In genomic region chr2:22903616-22904015, GRCh38 we compare ENCODE assay signal across 4 cellular contexts.
"Had no signal": no experiment of that assay in that cellular context is flagged by ENCODE, and none has a peak within 500 bp of the region (broad histone marks: within the 10 kb centered on the region; RNA-seq: fewer than 3 reads in every experiment).

No MANE protein-coding gene starts in this region.

- H3K4me3 ChIP-seq: GM23338, HAP-1 had no signal

- DNase-seq: HFFc6 had no signal

- H3K27ac ChIP-seq: HL-60 had no signal

- H3K4me2 ChIP-seq: GM23338 had no signal

- H2AFZ ChIP-seq: GM23338 had no signal

- H3K36me3 ChIP-seq: HAP-1 had no signal

- H3K9me3 ChIP-seq: HAP-1 had no signal

- H3K4me1 ChIP-seq: HAP-1 had no signal
